Comparison of ENCODE assay signal across 10 cellular contexts in the genomic region with DNA sequence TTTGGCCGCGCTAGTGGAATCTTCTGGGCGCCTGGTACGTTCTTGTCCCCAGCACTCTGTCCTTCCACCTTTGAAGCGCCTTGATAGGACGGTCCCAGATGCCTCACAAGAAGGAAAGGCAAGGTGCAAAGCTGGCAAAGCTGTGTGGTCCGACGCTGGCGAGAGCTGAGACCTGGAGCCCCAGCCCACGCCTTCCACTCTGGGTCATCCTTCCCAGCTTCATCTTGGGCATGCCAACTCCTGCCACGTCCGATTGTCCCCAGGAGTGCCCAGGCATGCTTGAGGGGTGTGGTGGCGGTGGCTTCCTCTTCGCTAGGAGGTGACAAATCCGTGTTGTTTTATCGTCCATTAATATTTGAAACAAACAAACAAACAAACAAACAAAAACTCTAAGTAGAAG.
DNase-seq lines count a peak whose midpoint lies in the region; ATAC-seq and TF ChIP-seq lines count a peak whose summit lies in the region.
"Had no signal": no experiment of that assay in that cellular context is flagged by ENCODE, and none has a peak within 500 bp of the region (broad histone marks: within the 10 kb centered on the region; RNA-seq: fewer than 3 reads in every experiment).

No MANE protein-coding gene starts in this region.

- ATAC-seq in GM21423 (IDR thresholded peaks at IDR 0.05; ENCODE audit: unreplicated experiment) = no peak
- ATAC-seq: body of pancreas had no signal

- DNase-seq in activated naive CD4-positive, alpha-beta T cell treated with anti-CD3 and anti-CD28 coated beads for 36 hours = no peak
- DNase-seq in activated naive CD4-positive, alpha-beta T cell treated with Interleukin-2 at 50 U/mL for 16 hours = no peak
- DNase-seq in uterus = no peak
- DNase-seq in NCI-H526 treated with DMSO at 0.1 percent for 48 hours (lab: John Stamatoyannopoulos, UW) = no peak
- DNase-seq: body of pancreas had no signal

- TF ChIP-seq CTCF in uterus (IDR thresholded peaks at IDR 0.05) = no peak

- H3K27ac ChIP-seq in stomach smooth muscle (ENCODE audit: low read length) (no peak overlapping the region), uterus (no peak overlapping the region)
- H3K27ac ChIP-seq: body of pancreas, Peyer's patch had no signal

- no peak for TF ChIP-seq POLR2A in uterus (IDR thresholded peaks at IDR 0.05)

- H3K4me3 ChIP-seq in iPS-11a (ENCODE audit: low read depth, low read length) (peak overlapping the region; percentile 45), stomach smooth muscle (ENCODE audit: low read length in 2 of 2) (peak overlapping the region; percentile 43 to 59), uterus (no peak overlapping the region)
- H3K4me3 ChIP-seq: body of pancreas had no signal

- no peaks in the 10 kb centered on the region for H3K9me3 Mint-ChIP-seq in activated naive CD4-positive, alpha-beta T cell treated with anti-CD3 and anti-CD28 coated beads for 36 hours
- no peaks in the 10 kb centered on the region for H3K9me3 Mint-ChIP-seq in activated naive CD8-positive, alpha-beta T cell (ENCODE audit: low read depth)

- H3K27me3 Mint-ChIP-seq in activated naive CD4-positive, alpha-beta T cell treated with anti-CD3 and anti-CD28 coated beads for 36 hours (ENCODE audit: low read depth) = peaks cover 47% of the 10 kb centered on the region
- peaks cover 56% of the 10 kb centered on the region for H3K27me3 Mint-ChIP-seq in activated naive CD8-positive, alpha-beta T cell

- H3K27ac Mint-ChIP-seq in activated naive CD4-positive, alpha-beta T cell treated with anti-CD3 and anti-CD28 coated beads for 36 hours = no peak overlapping the region
- H3K27ac Mint-ChIP-seq in activated naive CD8-positive, alpha-beta T cell = no peak overlapping the region

- CTCF ChIA-PET in activated naive CD4-positive, alpha-beta T cell treated with anti-CD3 and anti-CD28 coated beads for 36 hours (lab: Charles Lee) = interaction anchor here (1.2 kb wide), 1 partner anchor 16 kb away, joined by 3 read pairs; no protein-coding TSS in a partner anchor

- peaks cover 32% of the 10 kb centered on the region for H3K4me1 Mint-ChIP-seq in activated naive CD4-positive, alpha-beta T cell treated with anti-CD3 and anti-CD28 coated beads for 36 hours (ENCODE audit: low read depth)
- H3K4me1 Mint-ChIP-seq in activated naive CD8-positive, alpha-beta T cell (ENCODE audit: low read depth) = peaks cover 33% of the 10 kb centered on the region

- H3K36me3 ChIP-seq in stomach smooth muscle (ENCODE audit: control insufficient read depth in 2 of 2, insufficient read depth in 2 of 2, low read length in 2 of 2) (no peaks in the 10 kb centered on the region), uterus (no peaks in the 10 kb centered on the region)
- H3K36me3 ChIP-seq: Peyer's patch had no signal

- intact Hi-C loops in activated naive CD4-positive, alpha-beta T cell treated with anti-CD3 and anti-CD28 coated beads for 36 hours (cut with micrococcal nuclease) = no loop called here
- intact Hi-C loops in uterus (cut with DNase I; ENCODE audit: low total_unique reads) = loop anchor here (5.0 kb wide), 1 partner anchor 1807 kb away; no protein-coding TSS in a partner anchor

- peak overlapping the region; percentile 76 for H3K4me3 Mint-ChIP-seq in activated naive CD4-positive, alpha-beta T cell treated with anti-CD3 and anti-CD28 coated beads for 36 hours
- H3K4me3 Mint-ChIP-seq in activated naive CD8-positive, alpha-beta T cell = peak overlapping the region; percentile 79

- H3K36me3 Mint-ChIP-seq in activated naive CD4-positive, alpha-beta T cell treated with anti-CD3 and anti-CD28 coated beads for 36 hours (ENCODE audit: low read depth) = no peaks in the 10 kb centered on the region
- no peaks in the 10 kb centered on the region for H3K36me3 Mint-ChIP-seq in activated naive CD8-positive, alpha-beta T cell

- no peak overlapping the region for H3K9ac ChIP-seq in stomach smooth muscle (ENCODE audit: low read length in 2 of 2)

- H3K27me3 ChIP-seq in stomach smooth muscle (ENCODE audit: control insufficient read depth in 1 of 2, insufficient read depth in 2 of 2, low read length in 2 of 2) = peaks cover 35 to 50% of the 10 kb centered on the region in 2 donors
- H3K27me3 ChIP-seq in uterus = peaks cover 3 to 41% of the 10 kb centered on the region in 2 donors

- H3K9me3 ChIP-seq in stomach smooth muscle (ENCODE audit: control insufficient read depth in 2 of 2, low read length in 2 of 2) (peaks cover 0 to 4% of the 10 kb centered on the region in 2 donors), uterus (no peaks in the 10 kb centered on the region)
- H3K9me3 ChIP-seq: body of pancreas, Peyer's patch had no signal

- H3K4me1 ChIP-seq in stomach smooth muscle (ENCODE audit: control insufficient read depth, insufficient read depth, low read length) = peaks cover 3% of the 10 kb centered on the region
- H3K4me1 ChIP-seq in uterus = peaks cover 0 to 6% of the 10 kb centered on the region in 2 donors

Comparison
In these comparisons a context has a peak if more than half of its experiments do, and no peak if none do; other contexts are left out.
1. H3K4me3 ChIP-seq: peak in iPS-11a (single experiment) and stomach smooth muscle (2 of 2); none in uterus (0 of 2).